29 cellular contexts compared by ENCODE assay signal in genomic region chr7:122072272-122072671, GRCh38.
"Had no signal": no experiment of that assay in that cellular context is flagged by ENCODE, and none has a peak within 500 bp of the region (broad histone marks: within the 10 kb centered on the region; RNA-seq: fewer than 3 reads in every experiment).

No MANE protein-coding gene starts in this region.

- H3K4me3 ChIP-seq: colonic mucosa, coronary artery, dorsolateral prefrontal cortex, esophagus muscularis mucosa, esophagus squamous epithelium, gastrocnemius medialis, gastroesophageal sphincter, heart left ventricle, heart right ventricle had no signal

- ATAC-seq: effector memory CD8-positive, alpha-beta T cell; esophagus mucosa; foreskin keratinocyte; gastrocnemius medialis; gastroesophageal sphincter; heart left ventricle; heart right ventricle had no signal

- H3K27ac Mint-ChIP-seq: dendritic cell treated with granulocyte-macrophage colony-stimulating factor and Interleukin-4, amounts not matched to agents 40 ng/mL and 50 ng/mL, for 4 days; effector memory CD8-positive, alpha-beta T cell; endodermal cell had no signal

- H3K9me3 ChIP-seq: colonic mucosa, esophagus muscularis mucosa, esophagus squamous epithelium, gastrocnemius medialis, gastroesophageal sphincter, heart left ventricle, heart right ventricle had no signal

- H3K36me3 ChIP-seq: colonic mucosa had no signal

- FAIRE-seq: colon, endometrium, endothelial cell of umbilical vein, frontal cortex had no signal

- H3K4me1 Mint-ChIP-seq: endodermal cell had no signal

- H3K27me3 Mint-ChIP-seq: dendritic cell treated with granulocyte-macrophage colony-stimulating factor and Interleukin-4, amounts not matched to agents 40 ng/mL and 50 ng/mL, for 4 days; effector memory CD8-positive, alpha-beta T cell had no signal

- H3K27ac ChIP-seq: colonic mucosa, coronary artery, dorsolateral prefrontal cortex, epithelial cell of prostate, esophagus muscularis mucosa, esophagus squamous epithelium, foreskin keratinocyte, gastrocnemius medialis, gastroesophageal sphincter, heart left ventricle, heart right ventricle had no signal

- H3K9me3 Mint-ChIP-seq: dendritic cell treated with granulocyte-macrophage colony-stimulating factor and Interleukin-4, amounts not matched to agents 40 ng/mL and 50 ng/mL, for 4 days had no signal

- DNase-seq: colonic mucosa; cortex of kidney; dermis blood vessel endothelial cell; dorsolateral prefrontal cortex; effector CD4-positive, alpha-beta T cell; effector CD8-positive, alpha-beta T cell; effector memory CD4-positive, alpha-beta T cell; effector memory CD8-positive, alpha-beta T cell; endodermal cell; erythroblast; esophagus squamous epithelium; foreskin fibroblast; foreskin keratinocyte; foreskin melanocyte; gastrocnemius medialis; glutamatergic neuron; head of caudate nucleus; heart left ventricle; heart right ventricle had no signal

- H3K4me3 Mint-ChIP-seq: dendritic cell treated with granulocyte-macrophage colony-stimulating factor and Interleukin-4, amounts not matched to agents 40 ng/mL and 50 ng/mL, for 4 days; effector memory CD8-positive, alpha-beta T cell; endodermal cell had no signal

- H3K4me1 ChIP-seq: colonic mucosa, esophagus muscularis mucosa, esophagus squamous epithelium, foreskin keratinocyte, gastrocnemius medialis, gastroesophageal sphincter, heart left ventricle, heart right ventricle had no signal

- H3K27me3 ChIP-seq: colonic mucosa, dorsolateral prefrontal cortex, esophagus muscularis mucosa, esophagus squamous epithelium, foreskin keratinocyte, gastrocnemius medialis, gastroesophageal sphincter, heart left ventricle, heart right ventricle had no signal
